ENCODE assay signal across 15 cellular contexts in the genomic region with DNA sequence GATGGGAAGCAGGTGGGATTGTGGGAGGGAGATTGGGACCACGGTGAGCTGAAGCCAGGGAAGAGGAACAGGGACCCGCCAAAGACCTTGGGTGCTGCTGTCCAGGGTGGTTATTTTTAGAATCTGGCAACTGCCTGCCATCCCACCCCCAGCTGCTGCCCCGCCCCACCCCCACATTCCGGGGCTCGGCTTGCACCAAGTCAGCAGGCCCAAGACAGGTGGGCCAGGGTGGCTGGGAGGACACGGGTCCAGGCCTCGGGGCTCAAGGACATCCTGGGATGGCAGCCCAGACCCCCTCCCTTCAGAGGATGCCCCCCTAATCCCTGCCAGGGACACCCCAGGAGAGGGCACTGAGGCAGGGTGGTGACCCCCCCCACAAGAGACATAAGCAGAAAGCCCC. TPM values are rescaled to one million over a fixed set of nuclear protein-coding genes. Genes with fewer than 3 reads are reported as not detected.
DNase-seq lines count a peak whose midpoint lies in the region; ATAC-seq and TF ChIP-seq lines count a peak whose summit lies in the region.
"Had no signal": no experiment of that assay in that cellular context is flagged by ENCODE, and none has a peak within 500 bp of the region (broad histone marks: within the 10 kb centered on the region; RNA-seq: fewer than 3 reads in every experiment).

No MANE protein-coding gene starts in this region.

- H3K27ac ChIP-seq in right cardiac atrium (ENCODE audit: low read length) (peak overlapping the region; percentile 73), gastrocnemius medialis (peak overlapping the region; percentile 97 to 100 (median 100)), brain microvascular endothelial cell (no peak overlapping the region)

- peak overlapping the region; percentile 50 for H3K4me3 ChIP-seq in right cardiac atrium (ENCODE audit: low read length)
- peak overlapping the region; percentile 45 to 76 (median 58) for H3K4me3 ChIP-seq in gastrocnemius medialis
- no peak overlapping the region for H3K4me3 ChIP-seq in brain microvascular endothelial cell (ENCODE audit: low read depth, low read length)

- no peaks in the 10 kb centered on the region for H3K27me3 ChIP-seq in right cardiac atrium (ENCODE audit: control insufficient read depth, insufficient read depth)
- no peaks in the 10 kb centered on the region for H3K27me3 ChIP-seq in gastrocnemius medialis
- H3K27me3 ChIP-seq in brain microvascular endothelial cell (replicated peaks): peaks cover 7% of the 10 kb centered on the region

- peaks cover 0 to 21% of the 10 kb centered on the region in 2 donors for H3K36me3 ChIP-seq in gastrocnemius medialis
- H3K36me3 ChIP-seq in brain microvascular endothelial cell (replicated peaks): no peaks in the 10 kb centered on the region
- H3K36me3 ChIP-seq: BE2C had no signal

- DNase-seq in NCI-H69 (lab: John Stamatoyannopoulos, UW): peak; percentile 41
- DNase-seq in Right ventricle myocardium inferior (ENCODE audit: missing footprints): peak; percentile 62
- DNase-seq in right cardiac atrium: peak; percentile 20 to 81 (median 72)
- peak; percentile 56 to 95 for DNase-seq in gastrocnemius medialis
- DNase-seq in brain microvascular endothelial cell: no peak
- no peak for DNase-seq in NCI-H524 treated with DMSO at 0.1 percent for 48 hours (lab: John Stamatoyannopoulos, UW)
- no peak for DNase-seq in pons (ENCODE audit: low spot score)
- DNase-seq: ACHN; BE2C; CD8-positive, alpha-beta memory T cell; H9; NCI-H510A treated with DMSO at 0.1 percent for 48 hours; OCI-M1 had no signal

- peak; percentile 61 to 67 for TF ChIP-seq POLR2A in gastrocnemius medialis (IDR thresholded peaks at IDR 0.05)

- H3K4me1 ChIP-seq in right cardiac atrium (ENCODE audit: control insufficient read depth, insufficient read depth, low read length) (peaks cover 3% of the 10 kb centered on the region), gastrocnemius medialis (peaks cover 47 to 73% of the 10 kb centered on the region in 2 donors)
- H3K4me1 ChIP-seq: BE2C had no signal

- WGBS in right cardiac atrium: 41% methylated on average over 7 of the region's 7 CpGs

- in situ Hi-C loops in gastrocnemius medialis (cut with MboI; ENCODE audit: low sequenced_read_pairs in 4 of 4): no loop called here
- in situ Hi-C loops in brain microvascular endothelial cell (cut with HindIII; ENCODE audit: low pct_ligation_motif_present, low sequenced_read_pairs): no loop called here

- ATAC-seq in Right ventricle myocardium inferior (peak; percentile 22), right cardiac atrium (peak; percentile 13 to 22), gastrocnemius medialis (peak; percentile 28 to 32)

- TF ChIP-seq CTCF in gastrocnemius medialis (IDR thresholded peaks at IDR 0.05 in 4 of 5, conservative IDR thresholded peaks at IDR 0.05 in 1 of 5): no peak
- TF ChIP-seq CTCF in brain microvascular endothelial cell (IDR thresholded peaks at IDR 0.05; ENCODE audit: low read depth, low read length, missing control alignments): no peak

- H3K9me3 ChIP-seq in right cardiac atrium (ENCODE audit: control insufficient read depth, low read length) (no peaks in the 10 kb centered on the region), gastrocnemius medialis (no peaks in the 10 kb centered on the region)
- H3K9me3 ChIP-seq: BE2C had no signal

- intact Hi-C loops in Right ventricle myocardium inferior (cut with DNase I) (no loop called here), right cardiac atrium (cut with DNase I) (no loop called here), gastrocnemius medialis (cut with DNase I; ENCODE audit: low total_unique reads) (loop anchor here (10.0 kb wide), 3 partner anchors 173 to 463 kb away; a partner anchor contains a TSS)

RNA-seq across cellular contexts. Expression of a gene that starts 0.8 kb away (rescaled TPM):
- total RNA-seq in Right ventricle myocardium inferior: 5,817 TPM
- total RNA-seq in right cardiac atrium: 1,000 to 10,000 TPM; 2,910 to 4,826 (median 3,330) TPM
- polyA plus RNA-seq in right cardiac atrium: 5,160 TPM
- over 10,000 TPM; 18,507 to 37,792 (median 27,366) TPM for total RNA-seq in gastrocnemius medialis
- total RNA-seq: CD8-positive, alpha-beta memory T cell; H9; HT-29 had no signal
- polyA plus RNA-seq: IgD-negative memory B cell had no signal

RNA-seq across cellular contexts. Expression of a gene that starts 18.7 kb away (rescaled TPM):
- total RNA-seq in Right ventricle myocardium inferior: not detected
- total RNA-seq in right cardiac atrium: not detected
- 0.18 TPM for polyA plus RNA-seq in right cardiac atrium
- total RNA-seq in gastrocnemius medialis: 1 to 10 TPM in 1 of 4 donors, not detected in 3; 2.7 TPM
- total RNA-seq: CD8-positive, alpha-beta memory T cell had no signal
- polyA plus RNA-seq: CD8-positive, alpha-beta memory T cell; IgD-negative memory B cell had no signal

RNA-seq across cellular contexts. Expression of a gene that starts 48.5 kb away (rescaled TPM):
- total RNA-seq in Right ventricle myocardium inferior (12.7 TPM), right cardiac atrium (10 to 100 TPM; 11.1 to 15.7 (median 12.2) TPM), gastrocnemius medialis (1 to 10 TPM; 4.8 to 8.9 (median 7.2) TPM)
- polyA plus RNA-seq in right cardiac atrium: 9.6 TPM

Comparison
In these comparisons a context has a peak if more than half of its experiments do, and no peak if none do; other contexts are left out.
1. DNase-seq: peak in NCI-H69 (single experiment), Right ventricle myocardium inferior (single experiment), right cardiac atrium (3 of 3) and gastrocnemius medialis (2 of 2); none in brain microvascular endothelial cell (single experiment), NCI-H524 treated with DMSO at 0.1 percent for 48 hours (single experiment) and pons (single experiment).
2. Peak in every context shown above with its lines, with median percentiles within 50 percentile points of each other: ATAC-seq.